ENCODE assay signal across 1 cellular context in the genomic region with DNA sequence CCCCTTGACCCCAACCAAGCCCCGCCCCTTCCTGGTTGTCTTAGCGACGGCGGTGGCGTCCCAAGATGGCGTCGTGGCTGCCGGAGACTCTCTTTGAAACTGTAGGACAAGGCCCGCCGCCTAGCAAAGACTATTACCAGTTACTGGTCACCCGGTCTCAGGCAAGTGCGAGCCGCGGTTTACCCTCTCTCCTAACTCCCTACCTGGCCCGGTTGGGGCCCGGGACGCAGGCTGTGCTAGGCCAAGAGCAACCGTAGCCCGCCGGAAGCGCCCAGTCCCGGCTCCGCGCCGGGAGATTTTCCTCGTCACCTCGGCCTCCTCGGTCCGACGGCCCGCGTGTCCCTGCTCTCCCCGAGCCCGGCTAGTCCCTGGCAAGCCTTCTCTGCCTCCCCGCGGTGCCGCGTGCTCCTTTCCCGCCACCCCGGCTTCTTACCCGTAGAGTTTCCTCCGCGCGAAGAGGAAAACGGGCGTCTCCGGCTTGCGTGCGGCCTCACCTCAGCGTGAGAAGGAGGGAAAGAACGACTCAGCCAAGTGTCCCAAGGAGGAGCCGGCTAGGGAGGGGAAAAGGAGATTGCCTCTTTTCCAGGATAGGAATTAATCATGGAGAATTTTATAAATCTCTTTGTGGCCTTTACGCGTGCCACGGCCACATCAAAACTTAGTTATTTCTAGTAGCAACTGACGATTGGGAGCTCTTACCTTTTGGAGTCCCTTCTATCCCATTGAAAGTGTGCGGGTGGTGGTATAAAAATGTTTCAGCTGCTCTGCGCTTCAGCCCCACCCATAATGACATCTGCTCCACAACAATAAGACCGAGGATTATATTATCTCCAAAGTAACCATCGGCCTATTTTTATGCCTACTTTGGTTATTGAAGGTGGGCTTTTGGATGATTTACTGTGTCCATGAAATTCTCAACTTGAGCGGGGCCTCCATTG.
TF ChIP-seq lines count a peak whose summit lies in the region.

TSS of gene FBXO36 (plus strand) at position 55 of the 938 bp plus-strand sequence. CDS start at position 66, 11 bp downstream.

TF ChIP-seq in HEK293, 187 proteins besides CTCF, POLR2A, EP300 and RAD21 (continued from another document and continues in another):
- no peak for TF ChIP-seq ZNF518A (tag by site-specific recombination; conservative IDR thresholded peaks at IDR 0.05; ENCODE audit: low read depth)
- no peak for TF ChIP-seq ZNF214 (tag by site-specific recombination; IDR thresholded peaks at IDR 0.05; ENCODE audit: borderline replicate concordance)
- TF ChIP-seq ZBTB11 (tag by site-specific recombination; conservative IDR thresholded peaks at IDR 0.05; ENCODE audit: low read depth) = peak; percentile 93
- no peak for TF ChIP-seq ZNF248 (tag by site-specific recombination; IDR thresholded peaks at IDR 0.05)
- TF ChIP-seq ZBTB8A (tag by site-specific recombination; IDR thresholded peaks at IDR 0.05) = peak; percentile 60
- TF ChIP-seq, protein P1, sequence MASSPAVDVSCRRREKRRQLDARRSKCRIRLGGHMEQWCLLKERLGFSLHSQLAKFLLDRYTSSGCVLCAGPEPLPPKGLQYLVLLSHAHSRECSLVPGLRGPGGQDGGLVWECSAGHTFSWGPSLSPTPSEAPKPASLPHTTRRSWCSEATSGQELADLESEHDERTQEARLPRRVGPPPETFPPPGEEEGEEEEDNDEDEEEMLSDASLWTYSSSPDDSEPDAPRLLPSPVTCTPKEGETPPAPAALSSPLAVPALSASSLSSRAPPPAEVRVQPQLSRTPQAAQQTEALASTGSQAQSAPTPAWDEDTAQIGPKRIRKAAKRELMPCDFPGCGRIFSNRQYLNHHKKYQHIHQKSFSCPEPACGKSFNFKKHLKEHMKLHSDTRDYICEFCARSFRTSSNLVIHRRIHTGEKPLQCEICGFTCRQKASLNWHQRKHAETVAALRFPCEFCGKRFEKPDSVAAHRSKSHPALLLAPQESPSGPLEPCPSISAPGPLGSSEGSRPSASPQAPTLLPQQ (tag by site-specific recombination; IDR thresholded peaks at IDR 0.05) = no peak
- TF ChIP-seq ZNF626 (tag by site-specific recombination; IDR thresholded peaks at IDR 0.05) = no peak
- TF ChIP-seq ZBTB7A (tag by site-specific recombination; IDR thresholded peaks at IDR 0.05; ENCODE audit: low read depth) = no peak
- no peak for TF ChIP-seq SP7 (tag by site-specific recombination; IDR thresholded peaks at IDR 0.05)
- TF ChIP-seq, protein P2, sequence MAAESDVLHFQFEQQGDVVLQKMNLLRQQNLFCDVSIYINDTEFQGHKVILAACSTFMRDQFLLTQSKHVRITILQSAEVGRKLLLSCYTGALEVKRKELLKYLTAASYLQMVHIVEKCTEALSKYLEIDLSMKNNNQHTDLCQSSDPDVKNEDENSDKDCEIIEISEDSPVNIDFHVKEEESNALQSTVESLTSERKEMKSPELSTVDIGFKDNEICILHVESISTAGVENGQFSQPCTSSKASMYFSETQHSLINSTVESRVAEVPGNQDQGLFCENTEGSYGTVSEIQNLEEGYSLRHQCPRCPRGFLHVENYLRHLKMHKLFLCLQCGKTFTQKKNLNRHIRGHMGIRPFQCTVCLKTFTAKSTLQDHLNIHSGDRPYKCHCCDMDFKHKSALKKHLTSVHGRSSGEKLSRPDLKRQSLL (tag by site-specific recombination; IDR thresholded peaks at IDR 0.05) = no peak
- TF ChIP-seq ZNF175 (tag by site-specific recombination; IDR thresholded peaks at IDR 0.05) = no peak
- TF ChIP-seq ZBTB49 (tag by site-specific recombination; IDR thresholded peaks at IDR 0.05; ENCODE audit: low read depth) = no peak
- no peak for TF ChIP-seq ZNF266 (tag by site-specific recombination; IDR thresholded peaks at IDR 0.05; ENCODE audit: low read depth)
- no peak for TF ChIP-seq YY2 (tag by site-specific recombination; IDR thresholded peaks at IDR 0.05)
- TF ChIP-seq ZNF24 (tag by site-specific recombination; IDR thresholded peaks at IDR 0.05) = no peak
- no peak for TF ChIP-seq HOXD13 (CRISPR knock-in tag; IDR thresholded peaks at IDR 0.05; ENCODE audit: borderline replicate concordance)
- no peak for TF ChIP-seq MEIS1 (CRISPR knock-in tag; IDR thresholded peaks at IDR 0.05; ENCODE audit: borderline replicate concordance)
- no peak for TF ChIP-seq ZSCAN18 (tag by site-specific recombination; IDR thresholded peaks at IDR 0.05)
- TF ChIP-seq TRIM28 (IDR thresholded peaks at IDR 0.05; ENCODE audit: borderline replicate concordance, low read length) = no peak
- TF ChIP-seq REST (tag by site-specific recombination; IDR thresholded peaks at IDR 0.05) = 0 out of 2 replicates have a peak, but pooled peaks have one; percentile 2
- TF ChIP-seq, protein P3, sequence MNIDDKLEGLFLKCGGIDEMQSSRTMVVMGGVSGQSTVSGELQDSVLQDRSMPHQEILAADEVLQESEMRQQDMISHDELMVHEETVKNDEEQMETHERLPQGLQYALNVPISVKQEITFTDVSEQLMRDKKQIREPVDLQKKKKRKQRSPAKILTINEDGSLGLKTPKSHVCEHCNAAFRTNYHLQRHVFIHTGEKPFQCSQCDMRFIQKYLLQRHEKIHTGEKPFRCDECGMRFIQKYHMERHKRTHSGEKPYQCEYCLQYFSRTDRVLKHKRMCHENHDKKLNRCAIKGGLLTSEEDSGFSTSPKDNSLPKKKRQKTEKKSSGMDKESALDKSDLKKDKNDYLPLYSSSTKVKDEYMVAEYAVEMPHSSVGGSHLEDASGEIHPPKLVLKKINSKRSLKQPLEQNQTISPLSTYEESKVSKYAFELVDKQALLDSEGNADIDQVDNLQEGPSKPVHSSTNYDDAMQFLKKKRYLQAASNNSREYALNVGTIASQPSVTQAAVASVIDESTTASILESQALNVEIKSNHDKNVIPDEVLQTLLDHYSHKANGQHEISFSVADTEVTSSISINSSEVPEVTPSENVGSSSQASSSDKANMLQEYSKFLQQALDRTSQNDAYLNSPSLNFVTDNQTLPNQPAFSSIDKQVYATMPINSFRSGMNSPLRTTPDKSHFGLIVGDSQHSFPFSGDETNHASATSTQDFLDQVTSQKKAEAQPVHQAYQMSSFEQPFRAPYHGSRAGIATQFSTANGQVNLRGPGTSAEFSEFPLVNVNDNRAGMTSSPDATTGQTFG (tag by site-specific recombination; IDR thresholded peaks at IDR 0.05; ENCODE audit: borderline replicate concordance) = no peak
- peak; percentile 56 for TF ChIP-seq ZBTB26 (tag by site-specific recombination; optimal IDR thresholded peaks at IDR 0.05)
